Comparison of ENCODE assay signal across 1 cellular context in genomic region chr3:52325686-52326085, GRCh38.
TF ChIP-seq lines count a peak whose summit lies in the region.

No MANE protein-coding gene starts in this region.

TF ChIP-seq in IMR-90, 13 proteins besides CTCF, POLR2A, EP300 and RAD21:
- no peak for TF ChIP-seq NFE2L2 (IDR thresholded peaks at IDR 0.05; ENCODE audit: low read depth, low read length)
- TF ChIP-seq MAZ (IDR thresholded peaks at IDR 0.05; ENCODE audit: borderline replicate concordance, low read depth, low read length), result no peak
- TF ChIP-seq, protein P1, sequence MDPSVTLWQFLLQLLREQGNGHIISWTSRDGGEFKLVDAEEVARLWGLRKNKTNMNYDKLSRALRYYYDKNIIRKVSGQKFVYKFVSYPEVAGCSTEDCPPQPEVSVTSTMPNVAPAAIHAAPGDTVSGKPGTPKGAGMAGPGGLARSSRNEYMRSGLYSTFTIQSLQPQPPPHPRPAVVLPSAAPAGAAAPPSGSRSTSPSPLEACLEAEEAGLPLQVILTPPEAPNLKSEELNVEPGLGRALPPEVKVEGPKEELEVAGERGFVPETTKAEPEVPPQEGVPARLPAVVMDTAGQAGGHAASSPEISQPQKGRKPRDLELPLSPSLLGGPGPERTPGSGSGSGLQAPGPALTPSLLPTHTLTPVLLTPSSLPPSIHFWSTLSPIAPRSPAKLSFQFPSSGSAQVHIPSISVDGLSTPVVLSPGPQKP (IDR thresholded peaks at IDR 0.05; ENCODE audit: borderline replicate concordance, low read depth, low read length), result no peak
- TF ChIP-seq SMC3 (IDR thresholded peaks at IDR 0.05; ENCODE audit: low read depth, low read length), result no peak
- no peak for TF ChIP-seq FOS (IDR thresholded peaks at IDR 0.05; ENCODE audit: low read depth, low read length)
- TF ChIP-seq CEBPB (IDR thresholded peaks at IDR 0.05; ENCODE audit: low read depth, low read length), result no peak
- TF ChIP-seq MXI1 (IDR thresholded peaks at IDR 0.05; ENCODE audit: borderline replicate concordance, low read depth, low read length), result no peak
- no peak for TF ChIP-seq USF2 (IDR thresholded peaks at IDR 0.05; ENCODE audit: low read depth, low read length)
- TF ChIP-seq CHD1 (IDR thresholded peaks at IDR 0.05; ENCODE audit: low read depth, low read length), result no peak
- no peak for TF ChIP-seq RFX5 (IDR thresholded peaks at IDR 0.05; ENCODE audit: low read depth, low read length)
- TF ChIP-seq RCOR1 (IDR thresholded peaks at IDR 0.05; ENCODE audit: insufficient replicate concordance, low read length), result no peak
- TF ChIP-seq MAFK (IDR thresholded peaks at IDR 0.05; ENCODE audit: low read depth, low read length), result no peak
- TF ChIP-seq BHLHE40 (IDR thresholded peaks at IDR 0.05; ENCODE audit: low read depth, low read length), result no peak
